17 cellular contexts compared by ENCODE assay signal in the genomic region with DNA sequence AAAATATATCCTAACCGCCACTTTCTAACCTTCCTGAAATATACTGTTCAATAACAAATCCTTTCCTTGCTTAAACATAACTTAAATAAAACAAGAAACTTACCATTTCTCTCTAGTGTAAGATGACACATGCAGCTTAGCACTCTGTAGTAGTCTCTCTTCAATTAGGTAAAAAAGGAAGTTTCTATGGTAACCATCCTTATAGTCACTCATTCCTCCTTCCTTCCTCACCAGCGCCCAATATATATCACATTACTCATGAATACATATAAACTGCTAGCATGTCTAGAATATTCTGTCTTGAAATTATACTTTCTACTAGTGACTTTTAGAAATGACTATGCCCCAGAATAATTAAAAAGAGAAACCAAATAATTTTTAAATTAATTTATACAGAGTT.
DNase-seq lines count a peak whose midpoint lies in the region; ATAC-seq, FAIRE-seq and TF ChIP-seq lines count a peak whose summit lies in the region.
"Had no signal": no experiment of that assay in that cellular context is flagged by ENCODE, and none has a peak within 500 bp of the region (broad histone marks: within the 10 kb centered on the region; RNA-seq: fewer than 3 reads in every experiment).

No MANE protein-coding gene starts in this region.

- no peak overlapping the region for H2AFZ ChIP-seq in endothelial cell of umbilical vein (ENCODE audit: low read depth, low read length)

- H3K9me3 ChIP-seq in endothelial cell of umbilical vein (replicated peaks; ENCODE audit: control insufficient read depth, insufficient read depth, low read length): no peaks in the 10 kb centered on the region
- H3K9me3 ChIP-seq: adrenal gland, left lung, sigmoid colon, stomach had no signal

- ATAC-seq in HG03159 (IDR thresholded peaks at IDR 0.05; ENCODE audit: unreplicated experiment): no peak
- ATAC-seq in GM21723 (IDR thresholded peaks at IDR 0.05; ENCODE audit: unreplicated experiment): no peak
- ATAC-seq in activated CD4-positive, CD25-positive, alpha-beta regulatory T cell treated with anti-CD3 and anti-CD28 coated beads, Interleukin-2, amount 50 U/mL, for 24 hours: no peak
- ATAC-seq: activated T-cell treated with anti-CD3 and anti-CD28 coated beads, Interleukin-2, amount 50 U/mL, for 4 hours; CD8-positive, alpha-beta T cell; left lung; natural killer cell had no signal

- FAIRE-seq in endothelial cell of umbilical vein (lab: Jason Lieb, UNC): no peak
- no peak for FAIRE-seq in GM12891 (lab: Jason Lieb, UNC)

- no peaks in the 10 kb centered on the region for H3K9me1 ChIP-seq in endothelial cell of umbilical vein (replicated peaks; ENCODE audit: control insufficient read depth, extremely low read depth, insufficient read depth, low read length)

- H3K9ac ChIP-seq in endothelial cell of umbilical vein (replicated peaks; ENCODE audit: extremely low read depth, insufficient read depth, low read length): peak overlapping the region; percentile 63

- CTCF ChIA-PET in endothelial cell of umbilical vein (lab: Charles Lee): interaction anchor here (0.9 to 2.5 kb wide), 4 partner anchors 9 to 144 kb away, joined by 4 to 8 read pairs (median 6); no protein-coding TSS in a partner anchor

- peak overlapping the region; percentile 67 for H3K4me2 ChIP-seq in endothelial cell of umbilical vein (ENCODE audit: insufficient read depth, low read length)

- no peak for TF ChIP-seq CTCF in endothelial cell of umbilical vein (IDR thresholded peaks at IDR 0.05; ENCODE audit: extremely low read depth in 1 of 2, insufficient read depth in 1 of 2, low read depth in 1 of 2, low read length in 2 of 2)

- H3K4me3 ChIP-seq in endothelial cell of umbilical vein (replicated peaks in 1 of 3; ENCODE audit: insufficient read depth in 1 of 3, low read depth in 1 of 3, low read length in 3 of 3): no peak overlapping the region
- H3K4me3 ChIP-seq: adrenal gland, left lung, sigmoid colon, stomach had no signal

- peaks cover 28% of the 10 kb centered on the region for H3K4me1 ChIP-seq in endothelial cell of umbilical vein (ENCODE audit: control insufficient read depth, extremely low read depth, insufficient read depth, low read length)
- H3K4me1 ChIP-seq: adrenal gland, left lung, sigmoid colon, stomach had no signal

- H3K79me2 ChIP-seq in endothelial cell of umbilical vein (ENCODE audit: control insufficient read depth, insufficient read depth, low read length): no peaks in the 10 kb centered on the region

- peaks cover 3 to 8% of the 10 kb centered on the region in 2 experiments for H3K36me3 ChIP-seq in endothelial cell of umbilical vein (ENCODE audit: control insufficient read depth in 2 of 2, extremely low read depth in 1 of 2, insufficient read depth in 2 of 2, low read length in 2 of 2)
- H3K36me3 ChIP-seq: adrenal gland, left lung, sigmoid colon, stomach had no signal

- peak overlapping the region; percentile 73 for H3K27ac ChIP-seq in endothelial cell of umbilical vein (ENCODE audit: insufficient read depth, low read depth, low read length)
- H3K27ac ChIP-seq: adrenal gland, left lung, sigmoid colon, stomach had no signal

- TF ChIP-seq POLR2A in endothelial cell of umbilical vein (IDR thresholded peaks at IDR 0.05; ENCODE audit: low read depth, low read length) (no peak), GM12891 (IDR thresholded peaks at IDR 0.05; ENCODE audit: low read depth, low read length) (no peak)

- H3K27me3 ChIP-seq in endothelial cell of umbilical vein (ENCODE audit: control insufficient read depth in 2 of 2, insufficient read depth in 2 of 2, low read length in 2 of 2): no peaks in the 10 kb centered on the region
- H3K27me3 ChIP-seq: adrenal gland, left lung, sigmoid colon, stomach had no signal

- intact Hi-C loops in endothelial cell of umbilical vein (cut with micrococcal nuclease): loop anchor here (2.0 to 10.0 kb wide), 3 partner anchors 28 to 237 kb away; partner anchors contain the start of gene MMRN1

- BruUV-seq in endothelial cell of umbilical vein (replicated peaks; lab: Mats Ljungman, UMichigan): no TSS peak

- POLR2A ChIA-PET in endothelial cell of umbilical vein (lab: Charles Lee): no interaction called here

- dilution Hi-C loops in endothelial cell of umbilical vein (cut with MboI; ENCODE audit: extremely low pct_ligation_motif_present, low sequenced_read_pairs): no loop called here

- no peaks in the 10 kb centered on the region for H4K20me1 ChIP-seq in endothelial cell of umbilical vein (replicated peaks; ENCODE audit: control insufficient read depth, extremely low read depth, insufficient read depth, low read length)

- DNase-seq in GM03348 (ENCODE audit: low spot score) (peak; percentile 12), NCI-H69 (lab: John Stamatoyannopoulos, UW) (peak; percentile 28), endothelial cell of umbilical vein (ENCODE audit: low read depth, low spot score) (peak; percentile 66), putamen (ENCODE audit: low spot score) (peak; percentile 29), GM12891 (ENCODE audit: insufficient read length, low spot score) (no peak)
- DNase-seq: activated CD4-positive, CD25-positive, alpha-beta regulatory T cell treated with anti-CD3 and anti-CD28 coated beads, Interleukin-2, amount 50 U/mL, for 72 hours; activated T-cell treated with anti-CD3 and anti-CD28 coated beads, Interleukin-2, amount 50 U/mL, for 4 hours; adrenal gland; CD8-positive, alpha-beta T cell; left lung; natural killer cell; NCI-H187; sigmoid colon; stomach had no signal

TF ChIP-seq in endothelial cell of umbilical vein, 7 proteins besides CTCF, POLR2A, EP300 and RAD21:
- TF ChIP-seq FOS (IDR thresholded peaks at IDR 0.05; ENCODE audit: borderline replicate concordance, insufficient read depth, low read length): peak; percentile 50
- peak; percentile 18 for TF ChIP-seq JUN (IDR thresholded peaks at IDR 0.05; ENCODE audit: borderline replicate concordance, insufficient read depth, insufficient read length, low read depth)
- no peak for TF ChIP-seq POLR2AphosphoS5 (IDR thresholded peaks at IDR 0.05; ENCODE audit: insufficient read depth, low read depth, low read length)

TF ChIP-seq in GM12891, 5 proteins besides CTCF, POLR2A, EP300 and RAD21:
- TF ChIP-seq PAX5 (IDR thresholded peaks at IDR 0.05; ENCODE audit: insufficient read depth, low read length, severe bottlenecking) (no peak), POU2F2 (IDR thresholded peaks at IDR 0.05; ENCODE audit: low read depth, low read length) (no peak), SPI1 (IDR thresholded peaks at IDR 0.05; ENCODE audit: low read depth, low read length) (no peak), TAF1 (IDR thresholded peaks at IDR 0.05; ENCODE audit: low read depth, low read length) (no peak), POLR2AphosphoS5 (IDR thresholded peaks at IDR 0.05; ENCODE audit: low read depth, low read length) (no peak)
